ENCODE assay signal across 11 cellular contexts in genomic region chr2:128536925-128537620, GRCh38.
DNase-seq lines count a peak whose midpoint lies in the region; FAIRE-seq and TF ChIP-seq lines count a peak whose summit lies in the region.
"Had no signal": no experiment of that assay in that cellular context is flagged by ENCODE, and none has a peak within 500 bp of the region (broad histone marks: within the 10 kb centered on the region; RNA-seq: fewer than 3 reads in every experiment).

No MANE protein-coding gene starts in this region.

- H3K27ac ChIP-seq in breast epithelium = peak overlapping the region in 1 of 2 donors; percentile 20
- peak overlapping the region; percentile 98 for H3K27ac ChIP-seq in SJSA1
- peak overlapping the region; percentile 43 for H3K27ac ChIP-seq in suprapubic skin
- H3K27ac ChIP-seq in small intestine (ENCODE audit: low read depth in 1 of 2, low read length in 1 of 2) = no peak overlapping the region

- H3K4me3 ChIP-seq in breast epithelium (no peak overlapping the region), SJSA1 (peak overlapping the region; percentile 13), suprapubic skin (no peak overlapping the region), small intestine (ENCODE audit: low read depth in 1 of 2, low read length in 2 of 2) (no peak overlapping the region)

- TF ChIP-seq EP300 in suprapubic skin (IDR thresholded peaks at IDR 0.05) = no peak

- H3K9me3 ChIP-seq in breast epithelium (no peaks in the 10 kb centered on the region), SJSA1 (replicated peaks) (no peaks in the 10 kb centered on the region), suprapubic skin (no peaks in the 10 kb centered on the region), small intestine (ENCODE audit: control insufficient read depth, low read depth) (no peaks in the 10 kb centered on the region)

- no peaks in the 10 kb centered on the region for H3K36me3 ChIP-seq in breast epithelium
- H3K36me3 ChIP-seq in SJSA1 = no peaks in the 10 kb centered on the region
- H3K36me3 ChIP-seq in suprapubic skin = no peaks in the 10 kb centered on the region
- no peaks in the 10 kb centered on the region for H3K36me3 ChIP-seq in small intestine (ENCODE audit: control insufficient read depth in 2 of 2, insufficient read depth in 2 of 2, low read length in 2 of 2)

- no peak overlapping the region for H3K27ac Mint-ChIP-seq in MCF 10A (ENCODE audit: low read depth, unreplicated experiment)

- no peak overlapping the region for H3K4me3 Mint-ChIP-seq in MCF 10A (ENCODE audit: unreplicated experiment)

- no peak for TF ChIP-seq POLR2A in breast epithelium (IDR thresholded peaks at IDR 0.05)
- no peak for TF ChIP-seq POLR2A in suprapubic skin (IDR thresholded peaks at IDR 0.05)

- TF ChIP-seq CTCF in MCF 10A (IDR thresholded peaks at IDR 0.05; ENCODE audit: unreplicated experiment) = no peak
- no peak for TF ChIP-seq CTCF in breast epithelium (IDR thresholded peaks at IDR 0.05)
- TF ChIP-seq CTCF in suprapubic skin (IDR thresholded peaks at IDR 0.05) = no peak
- no peak for TF ChIP-seq CTCF in D721Med (IDR thresholded peaks at IDR 0.05; ENCODE audit: insufficient read depth, missing control alignments)

- H3K4me1 ChIP-seq in breast epithelium (no peaks in the 10 kb centered on the region), SJSA1 (replicated peaks) (peaks cover 62% of the 10 kb centered on the region), suprapubic skin (no peaks in the 10 kb centered on the region), small intestine (ENCODE audit: control insufficient read depth in 2 of 2, insufficient read depth in 1 of 2, low read depth in 1 of 2, low read length in 1 of 2) (no peaks in the 10 kb centered on the region)

- no peaks in the 10 kb centered on the region for H3K36me3 Mint-ChIP-seq in MCF 10A (ENCODE audit: insufficient read depth, unreplicated experiment)

- no peak for FAIRE-seq in small intestine (lab: Jason Lieb, UNC)
- no peak for FAIRE-seq in D721Med (lab: Jason Lieb, UNC)

- H3K27me3 ChIP-seq in breast epithelium (no peaks in the 10 kb centered on the region), SJSA1 (replicated peaks) (no peaks in the 10 kb centered on the region), suprapubic skin (no peaks in the 10 kb centered on the region), small intestine (ENCODE audit: control insufficient read depth in 2 of 2, insufficient read depth in 2 of 2, low read length in 2 of 2) (no peaks in the 10 kb centered on the region)

- intact Hi-C loops in MCF 10A (cut with micrococcal nuclease) = no loop called here
- intact Hi-C loops in breast epithelium (cut with DNase I; ENCODE audit: low total_unique reads) = no loop called here

- peaks cover 8% of the 10 kb centered on the region for H3K9me3 Mint-ChIP-seq in MCF 10A (ENCODE audit: unreplicated experiment)

- DNase-seq in MCF 10A (ENCODE audit: unreplicated experiment) = peak; percentile 74
- no peak for DNase-seq in breast epithelium (ENCODE audit: low spot score in 2 of 2)
- DNase-seq in SJSA1 (ENCODE audit: low read depth in 1 of 2, low spot score in 2 of 2) = peak; percentile 96 to 99
- peak; percentile 86 for DNase-seq in hepatic stellate cell (ENCODE audit: low spot score)
- DNase-seq in suprapubic skin (ENCODE audit: low spot score in 2 of 2) = peak in 1 of 2 donors; percentile 29
- DNase-seq in small intestine = no peak
- DNase-seq in NCI-H1105 treated with DMSO at 0.1 percent for 48 hours (lab: John Stamatoyannopoulos, UW) = no peak
- no peak for DNase-seq in D721Med (ENCODE audit: insufficient read length, low spot score)
- DNase-seq: activated naive CD4-positive, alpha-beta T cell; DMS 273 treated with DMSO at 0.1 percent for 48 hours; NCI-H774 had no signal

- CTCF ChIA-PET in MCF 10A (lab: Yijun Ruan, JAX) = interaction anchor here (0.5 kb wide), 1 partner anchor 1412 kb away, joined by 3 read pairs; no protein-coding TSS in a partner anchor

- BruUV-seq in MCF 10A (replicated peaks; lab: Mats Ljungman, UMichigan) = no TSS peak

- POLR2A ChIA-PET in MCF 10A (lab: Yijun Ruan, JAX) = no interaction called here

- WGBS in suprapubic skin = 78% methylated on average over 14 of the region's 14 CpGs
- WGBS in small intestine, 3 donors = 62 to 69% (median 67%) methylated on average over 14 of the region's 14 CpGs

- no peaks in the 10 kb centered on the region for H3K4me1 Mint-ChIP-seq in MCF 10A (ENCODE audit: insufficient read depth, unreplicated experiment)

- no peaks in the 10 kb centered on the region for H3K27me3 Mint-ChIP-seq in MCF 10A (ENCODE audit: insufficient read depth, unreplicated experiment)

Comparison
In these comparisons a context has a peak if more than half of its experiments do, and no peak if none do; other contexts are left out.
1. DNase-seq: peak in MCF 10A (single experiment), SJSA1 (2 of 2) and hepatic stellate cell (single experiment); none in breast epithelium (0 of 2), small intestine (single experiment), NCI-H1105 treated with DMSO at 0.1 percent for 48 hours (single experiment) and D721Med (single experiment).
2. H3K27ac ChIP-seq: peak in SJSA1 (single experiment) and suprapubic skin (single experiment); none in small intestine (0 of 2).